1 cellular context compared by ENCODE assay signal in the genomic region with DNA sequence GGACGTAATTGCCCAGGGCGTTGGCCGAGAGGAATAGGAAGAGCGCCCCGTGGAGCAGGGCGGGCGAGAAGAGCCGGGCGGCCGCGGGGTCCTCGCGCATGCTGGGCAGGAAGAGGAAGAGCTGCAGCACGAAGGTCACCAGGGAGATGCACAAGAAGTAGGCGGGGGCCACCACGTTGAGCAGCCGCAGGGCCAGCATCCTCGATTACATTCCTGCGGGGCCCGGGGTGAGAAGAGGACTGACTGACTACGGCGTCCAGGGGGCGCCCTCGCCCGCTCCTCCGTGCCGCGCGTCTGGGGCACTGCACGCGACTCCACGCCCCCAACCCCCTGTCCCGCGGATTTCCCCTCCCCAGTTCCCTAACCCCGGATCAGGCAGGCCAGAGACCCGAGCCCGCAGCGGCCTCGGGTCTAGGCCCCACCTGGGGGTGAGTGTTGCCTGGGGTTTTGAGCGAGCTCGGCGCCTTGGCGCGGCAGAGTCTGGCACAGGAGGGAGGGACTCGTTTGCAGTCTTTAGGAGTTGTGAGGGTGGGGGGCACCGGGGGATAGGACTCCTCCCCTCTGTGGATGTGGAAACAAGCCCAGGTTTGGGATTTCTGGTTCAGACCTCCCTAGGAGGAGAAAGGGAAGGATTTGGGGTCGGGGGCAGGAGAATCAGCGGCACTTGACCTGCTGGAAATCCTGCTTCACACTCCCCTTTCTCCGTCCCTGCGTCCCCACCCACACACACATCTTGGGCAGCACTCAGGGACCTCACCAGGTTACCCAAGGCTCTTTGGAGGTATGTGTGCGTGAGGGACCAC.
A peak's percentile ranks its signal among the peaks of the same experiment; 100 is the strongest.
TF ChIP-seq lines count a peak whose summit lies in the region.

No MANE protein-coding gene starts in this region.

TF ChIP-seq in GM12878, 131 proteins besides CTCF, POLR2A, EP300 and RAD21:
- TF ChIP-seq BHLHE40 (IDR thresholded peaks at IDR 0.05; ENCODE audit: borderline replicate concordance in 1 of 2, low read depth in 2 of 2, low read length in 1 of 2) = peak in 1 of 2 experiments; percentile 72; a peak in 2 of 4 replicates
- TF ChIP-seq, protein P1, sequence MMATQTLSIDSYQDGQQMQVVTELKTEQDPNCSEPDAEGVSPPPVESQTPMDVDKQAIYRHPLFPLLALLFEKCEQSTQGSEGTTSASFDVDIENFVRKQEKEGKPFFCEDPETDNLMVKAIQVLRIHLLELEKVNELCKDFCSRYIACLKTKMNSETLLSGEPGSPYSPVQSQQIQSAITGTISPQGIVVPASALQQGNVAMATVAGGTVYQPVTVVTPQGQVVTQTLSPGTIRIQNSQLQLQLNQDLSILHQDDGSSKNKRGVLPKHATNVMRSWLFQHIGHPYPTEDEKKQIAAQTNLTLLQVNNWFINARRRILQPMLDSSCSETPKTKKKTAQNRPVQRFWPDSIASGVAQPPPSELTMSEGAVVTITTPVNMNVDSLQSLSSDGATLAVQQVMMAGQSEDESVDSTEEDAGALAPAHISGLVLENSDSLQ (IDR thresholded peaks at IDR 0.05) = no peak
- TF ChIP-seq, protein P2, sequence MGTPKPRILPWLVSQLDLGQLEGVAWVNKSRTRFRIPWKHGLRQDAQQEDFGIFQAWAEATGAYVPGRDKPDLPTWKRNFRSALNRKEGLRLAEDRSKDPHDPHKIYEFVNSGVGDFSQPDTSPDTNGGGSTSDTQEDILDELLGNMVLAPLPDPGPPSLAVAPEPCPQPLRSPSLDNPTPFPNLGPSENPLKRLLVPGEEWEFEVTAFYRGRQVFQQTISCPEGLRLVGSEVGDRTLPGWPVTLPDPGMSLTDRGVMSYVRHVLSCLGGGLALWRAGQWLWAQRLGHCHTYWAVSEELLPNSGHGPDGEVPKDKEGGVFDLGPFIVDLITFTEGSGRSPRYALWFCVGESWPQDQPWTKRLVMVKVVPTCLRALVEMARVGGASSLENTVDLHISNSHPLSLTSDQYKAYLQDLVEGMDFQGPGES (IDR thresholded peaks at IDR 0.05) = no peak
- no peak for TF ChIP-seq MEF2B (IDR thresholded peaks at IDR 0.05; ENCODE audit: partially characterized antibody, poor library complexity, severe bottlenecking)
- no peak for TF ChIP-seq SKIL (IDR thresholded peaks at IDR 0.05; ENCODE audit: low read depth, poor library complexity, severe bottlenecking)
- TF ChIP-seq SMC3 (IDR thresholded peaks at IDR 0.05; ENCODE audit: borderline replicate concordance, low read length) = peak; percentile 6; the same call in 1 of the 2 replicates
